Comparison of ENCODE assay signal across 3 cellular contexts in genomic region chr1:30322859-30323257, GRCh38.
TF ChIP-seq lines count a peak whose summit lies in the region.

No MANE protein-coding gene starts in this region.

TF ChIP-seq in GM23338, 12 proteins besides CTCF, POLR2A, EP300 and RAD21 (continues in another document):
- TF ChIP-seq EZH2phosphoT487 (IDR thresholded peaks at IDR 0.05; ENCODE audit: unreplicated experiment) (no peak), EZH2 (IDR thresholded peaks at IDR 0.05; ENCODE audit: low read depth, unreplicated experiment) (no peak), POLR2AphosphoS5 (IDR thresholded peaks at IDR 0.05; ENCODE audit: low read depth) (no peak)
- TF ChIP-seq, protein P1, sequence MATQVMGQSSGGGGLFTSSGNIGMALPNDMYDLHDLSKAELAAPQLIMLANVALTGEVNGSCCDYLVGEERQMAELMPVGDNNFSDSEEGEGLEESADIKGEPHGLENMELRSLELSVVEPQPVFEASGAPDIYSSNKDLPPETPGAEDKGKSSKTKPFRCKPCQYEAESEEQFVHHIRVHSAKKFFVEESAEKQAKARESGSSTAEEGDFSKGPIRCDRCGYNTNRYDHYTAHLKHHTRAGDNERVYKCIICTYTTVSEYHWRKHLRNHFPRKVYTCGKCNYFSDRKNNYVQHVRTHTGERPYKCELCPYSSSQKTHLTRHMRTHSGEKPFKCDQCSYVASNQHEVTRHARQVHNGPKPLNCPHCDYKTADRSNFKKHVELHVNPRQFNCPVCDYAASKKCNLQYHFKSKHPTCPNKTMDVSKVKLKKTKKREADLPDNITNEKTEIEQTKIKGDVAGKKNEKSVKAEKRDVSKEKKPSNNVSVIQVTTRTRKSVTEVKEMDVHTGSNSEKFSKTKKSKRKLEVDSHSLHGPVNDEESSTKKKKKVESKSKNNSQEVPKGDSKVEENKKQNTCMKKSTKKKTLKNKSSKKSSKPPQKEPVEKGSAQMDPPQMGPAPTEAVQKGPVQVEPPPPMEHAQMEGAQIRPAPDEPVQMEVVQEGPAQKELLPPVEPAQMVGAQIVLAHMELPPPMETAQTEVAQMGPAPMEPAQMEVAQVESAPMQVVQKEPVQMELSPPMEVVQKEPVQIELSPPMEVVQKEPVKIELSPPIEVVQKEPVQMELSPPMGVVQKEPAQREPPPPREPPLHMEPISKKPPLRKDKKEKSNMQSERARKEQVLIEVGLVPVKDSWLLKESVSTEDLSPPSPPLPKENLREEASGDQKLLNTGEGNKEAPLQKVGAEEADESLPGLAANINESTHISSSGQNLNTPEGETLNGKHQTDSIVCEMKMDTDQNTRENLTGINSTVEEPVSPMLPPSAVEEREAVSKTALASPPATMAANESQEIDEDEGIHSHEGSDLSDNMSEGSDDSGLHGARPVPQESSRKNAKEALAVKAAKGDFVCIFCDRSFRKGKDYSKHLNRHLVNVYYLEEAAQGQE (IDR thresholded peaks at IDR 0.05; ENCODE audit: unreplicated experiment) = no peak

TF ChIP-seq in H1, 55 proteins besides CTCF, POLR2A, EP300 and RAD21:
- TF ChIP-seq GABPA (IDR thresholded peaks at IDR 0.05; ENCODE audit: borderline replicate concordance, insufficient read depth, low read length) (no peak), CHD1 (IDR thresholded peaks at IDR 0.05; ENCODE audit: low read depth, low read length) (no peak), KDM1A (IDR thresholded peaks at IDR 0.05; ENCODE audit: borderline replicate concordance, low read length) (no peak), CEBPB (IDR thresholded peaks at IDR 0.05; ENCODE audit: low read depth, low read length) (no peak), EGR1 (IDR thresholded peaks at IDR 0.05; ENCODE audit: borderline replicate concordance, low read depth, low read length) (no peak), GTF2F1 (IDR thresholded peaks at IDR 0.05; ENCODE audit: borderline replicate concordance, low read depth, low read length) (no peak), HDAC6 (IDR thresholded peaks at IDR 0.05; ENCODE audit: low read depth, low read length) (no peak), MAX (IDR thresholded peaks at IDR 0.05) (no peak), JUN (IDR thresholded peaks at IDR 0.05; ENCODE audit: low read depth, low read length) (no peak), KDM4A (IDR thresholded peaks at IDR 0.05; ENCODE audit: low read depth, low read length, severe bottlenecking) (no peak)
- TF ChIP-seq, protein P2, sequence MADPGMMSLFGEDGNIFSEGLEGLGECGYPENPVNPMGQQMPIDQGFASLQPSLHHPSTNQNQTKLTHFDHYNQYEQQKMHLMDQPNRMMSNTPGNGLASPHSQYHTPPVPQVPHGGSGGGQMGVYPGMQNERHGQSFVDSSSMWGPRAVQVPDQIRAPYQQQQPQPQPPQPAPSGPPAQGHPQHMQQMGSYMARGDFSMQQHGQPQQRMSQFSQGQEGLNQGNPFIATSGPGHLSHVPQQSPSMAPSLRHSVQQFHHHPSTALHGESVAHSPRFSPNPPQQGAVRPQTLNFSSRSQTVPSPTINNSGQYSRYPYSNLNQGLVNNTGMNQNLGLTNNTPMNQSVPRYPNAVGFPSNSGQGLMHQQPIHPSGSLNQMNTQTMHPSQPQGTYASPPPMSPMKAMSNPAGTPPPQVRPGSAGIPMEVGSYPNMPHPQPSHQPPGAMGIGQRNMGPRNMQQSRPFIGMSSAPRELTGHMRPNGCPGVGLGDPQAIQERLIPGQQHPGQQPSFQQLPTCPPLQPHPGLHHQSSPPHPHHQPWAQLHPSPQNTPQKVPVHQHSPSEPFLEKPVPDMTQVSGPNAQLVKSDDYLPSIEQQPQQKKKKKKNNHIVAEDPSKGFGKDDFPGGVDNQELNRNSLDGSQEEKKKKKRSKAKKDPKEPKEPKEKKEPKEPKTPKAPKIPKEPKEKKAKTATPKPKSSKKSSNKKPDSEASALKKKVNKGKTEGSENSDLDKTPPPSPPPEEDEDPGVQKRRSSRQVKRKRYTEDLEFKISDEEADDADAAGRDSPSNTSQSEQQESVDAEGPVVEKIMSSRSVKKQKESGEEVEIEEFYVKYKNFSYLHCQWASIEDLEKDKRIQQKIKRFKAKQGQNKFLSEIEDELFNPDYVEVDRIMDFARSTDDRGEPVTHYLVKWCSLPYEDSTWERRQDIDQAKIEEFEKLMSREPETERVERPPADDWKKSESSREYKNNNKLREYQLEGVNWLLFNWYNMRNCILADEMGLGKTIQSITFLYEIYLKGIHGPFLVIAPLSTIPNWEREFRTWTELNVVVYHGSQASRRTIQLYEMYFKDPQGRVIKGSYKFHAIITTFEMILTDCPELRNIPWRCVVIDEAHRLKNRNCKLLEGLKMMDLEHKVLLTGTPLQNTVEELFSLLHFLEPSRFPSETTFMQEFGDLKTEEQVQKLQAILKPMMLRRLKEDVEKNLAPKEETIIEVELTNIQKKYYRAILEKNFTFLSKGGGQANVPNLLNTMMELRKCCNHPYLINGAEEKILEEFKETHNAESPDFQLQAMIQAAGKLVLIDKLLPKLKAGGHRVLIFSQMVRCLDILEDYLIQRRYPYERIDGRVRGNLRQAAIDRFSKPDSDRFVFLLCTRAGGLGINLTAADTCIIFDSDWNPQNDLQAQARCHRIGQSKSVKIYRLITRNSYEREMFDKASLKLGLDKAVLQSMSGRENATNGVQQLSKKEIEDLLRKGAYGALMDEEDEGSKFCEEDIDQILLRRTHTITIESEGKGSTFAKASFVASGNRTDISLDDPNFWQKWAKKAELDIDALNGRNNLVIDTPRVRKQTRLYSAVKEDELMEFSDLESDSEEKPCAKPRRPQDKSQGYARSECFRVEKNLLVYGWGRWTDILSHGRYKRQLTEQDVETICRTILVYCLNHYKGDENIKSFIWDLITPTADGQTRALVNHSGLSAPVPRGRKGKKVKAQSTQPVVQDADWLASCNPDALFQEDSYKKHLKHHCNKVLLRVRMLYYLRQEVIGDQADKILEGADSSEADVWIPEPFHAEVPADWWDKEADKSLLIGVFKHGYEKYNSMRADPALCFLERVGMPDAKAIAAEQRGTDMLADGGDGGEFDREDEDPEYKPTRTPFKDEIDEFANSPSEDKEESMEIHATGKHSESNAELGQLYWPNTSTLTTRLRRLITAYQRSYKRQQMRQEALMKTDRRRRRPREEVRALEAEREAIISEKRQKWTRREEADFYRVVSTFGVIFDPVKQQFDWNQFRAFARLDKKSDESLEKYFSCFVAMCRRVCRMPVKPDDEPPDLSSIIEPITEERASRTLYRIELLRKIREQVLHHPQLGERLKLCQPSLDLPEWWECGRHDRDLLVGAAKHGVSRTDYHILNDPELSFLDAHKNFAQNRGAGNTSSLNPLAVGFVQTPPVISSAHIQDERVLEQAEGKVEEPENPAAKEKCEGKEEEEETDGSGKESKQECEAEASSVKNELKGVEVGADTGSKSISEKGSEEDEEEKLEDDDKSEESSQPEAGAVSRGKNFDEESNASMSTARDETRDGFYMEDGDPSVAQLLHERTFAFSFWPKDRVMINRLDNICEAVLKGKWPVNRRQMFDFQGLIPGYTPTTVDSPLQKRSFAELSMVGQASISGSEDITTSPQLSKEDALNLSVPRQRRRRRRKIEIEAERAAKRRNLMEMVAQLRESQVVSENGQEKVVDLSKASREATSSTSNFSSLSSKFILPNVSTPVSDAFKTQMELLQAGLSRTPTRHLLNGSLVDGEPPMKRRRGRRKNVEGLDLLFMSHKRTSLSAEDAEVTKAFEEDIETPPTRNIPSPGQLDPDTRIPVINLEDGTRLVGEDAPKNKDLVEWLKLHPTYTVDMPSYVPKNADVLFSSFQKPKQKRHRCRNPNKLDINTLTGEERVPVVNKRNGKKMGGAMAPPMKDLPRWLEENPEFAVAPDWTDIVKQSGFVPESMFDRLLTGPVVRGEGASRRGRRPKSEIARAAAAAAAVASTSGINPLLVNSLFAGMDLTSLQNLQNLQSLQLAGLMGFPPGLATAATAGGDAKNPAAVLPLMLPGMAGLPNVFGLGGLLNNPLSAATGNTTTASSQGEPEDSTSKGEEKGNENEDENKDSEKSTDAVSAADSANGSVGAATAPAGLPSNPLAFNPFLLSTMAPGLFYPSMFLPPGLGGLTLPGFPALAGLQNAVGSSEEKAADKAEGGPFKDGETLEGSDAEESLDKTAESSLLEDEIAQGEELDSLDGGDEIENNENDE (IDR thresholded peaks at IDR 0.05; ENCODE audit: insufficient replicate concordance, low read length) = no peak

TF ChIP-seq in GM12891, 5 proteins besides CTCF, POLR2A, EP300 and RAD21:
- TF ChIP-seq POU2F2 (IDR thresholded peaks at IDR 0.05; ENCODE audit: low read depth, low read length) (no peak), PAX5 (IDR thresholded peaks at IDR 0.05; ENCODE audit: insufficient read depth, low read length, severe bottlenecking) (no peak), TAF1 (IDR thresholded peaks at IDR 0.05; ENCODE audit: low read depth, low read length) (no peak), SPI1 (IDR thresholded peaks at IDR 0.05; ENCODE audit: low read depth, low read length) (no peak), POLR2AphosphoS5 (IDR thresholded peaks at IDR 0.05; ENCODE audit: low read depth, low read length) (no peak)
